10 cellular contexts compared by ENCODE assay signal in the genomic region with DNA sequence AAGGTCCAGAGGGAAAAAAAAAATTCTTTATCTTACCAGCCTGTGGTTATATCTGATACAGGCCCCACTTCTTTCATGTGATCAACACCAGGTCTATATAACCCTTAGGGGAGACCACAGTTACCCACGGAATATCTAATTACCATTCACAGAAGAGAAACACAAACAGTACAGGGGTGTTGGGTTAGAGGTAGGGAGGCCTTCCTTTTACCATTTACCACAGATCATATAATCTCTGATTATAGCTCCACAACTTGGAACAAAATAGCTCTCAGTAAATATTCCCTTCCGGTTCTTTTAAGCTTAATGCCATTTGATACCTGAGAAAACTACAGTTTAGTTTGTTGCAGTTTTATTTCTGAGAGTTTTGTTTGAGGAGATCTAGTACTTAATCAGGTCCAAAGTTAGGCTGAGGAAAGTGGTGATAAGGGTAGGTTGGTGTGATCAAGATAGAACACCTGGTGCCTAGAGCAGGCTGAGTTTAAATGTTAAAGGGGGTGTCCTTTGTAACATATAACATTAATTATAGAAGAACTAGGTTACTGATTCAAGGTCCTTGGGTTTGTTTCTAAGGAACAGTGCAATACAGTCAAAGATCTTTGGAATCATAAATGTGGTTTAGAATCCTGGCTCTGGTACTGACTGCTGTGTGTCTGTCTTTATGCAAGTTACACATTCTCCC. TPM values are rescaled to one million over a fixed set of nuclear protein-coding genes. Genes with fewer than 3 reads are reported as not detected.
DNase-seq lines count a peak whose midpoint lies in the region; ATAC-seq and TF ChIP-seq lines count a peak whose summit lies in the region.
"Had no signal": no experiment of that assay in that cellular context is flagged by ENCODE, and none has a peak within 500 bp of the region (broad histone marks: within the 10 kb centered on the region; RNA-seq: fewer than 3 reads in every experiment).

No MANE protein-coding gene starts in this region.

- WGBS in smooth muscle cell (ENCODE audit: low lambda C conversion rate): 94% methylated on average over 2 of the region's 2 CpGs

- H3K4me3 ChIP-seq in PC-3 (ENCODE audit: low read length): no peak overlapping the region
- no peak overlapping the region for H3K4me3 ChIP-seq in fibroblast of the aortic adventitia (ENCODE audit: low read depth, low read length)
- no peak overlapping the region for H3K4me3 ChIP-seq in smooth muscle cell
- H3K4me3 ChIP-seq: SJSA1 had no signal

- H3K9me3 ChIP-seq in PC-3 (ENCODE audit: low read length) (no peaks in the 10 kb centered on the region), smooth muscle cell (replicated peaks; ENCODE audit: low read depth) (no peaks in the 10 kb centered on the region)
- H3K9me3 ChIP-seq: SJSA1 had no signal

- peak; percentile 30 for DNase-seq in NCI-H748 (lab: John Stamatoyannopoulos, UW; ENCODE audit: unreplicated experiment)
- no peak for DNase-seq in NCI-H748 treated with DMSO at 0.1 percent for 48 hours (lab: John Stamatoyannopoulos, UW)
- no peak for DNase-seq in PC-3
- DNase-seq in fibroblast of the aortic adventitia (ENCODE audit: low read depth): peak; percentile 2
- DNase-seq in smooth muscle cell (lab: John Stamatoyannopoulos, UW; ENCODE audit: unreplicated experiment): no peak
- no peak for DNase-seq in GM19238 (ENCODE audit: insufficient read length, low spot score)
- no peak for DNase-seq in HEK293T (ENCODE audit: extremely low spot score)
- DNase-seq: cerebellar nuclear complex had no signal

- ATAC-seq in PC-3: peak; percentile 27
- no peak for ATAC-seq in GM18867 (IDR thresholded peaks at IDR 0.05; ENCODE audit: unreplicated experiment)

- CTCF ChIA-PET in PC-3 (lab: Charles Lee): interaction anchor here (0.6 kb wide), 1 partner anchor 192 kb away, joined by 4 read pairs; the partner anchor contains the start of gene YTHDF2
- CTCF ChIA-PET in HEK293T (lab: Yijun Ruan, JAX): interaction anchor here (1.0 to 1.9 kb wide), 2 partner anchors 46 to 104 kb away, joined by 3 to 5 read pairs; no protein-coding TSS in a partner anchor

- H3K4me2 ChIP-seq in PC-3 (ENCODE audit: low read length): no peak overlapping the region
- H3K4me2 ChIP-seq in smooth muscle cell: peak overlapping the region; percentile 67

- H3K36me3 ChIP-seq in PC-3 (ENCODE audit: low read depth, low read length): no peaks in the 10 kb centered on the region
- H3K36me3 ChIP-seq in smooth muscle cell (ENCODE audit: low read depth): no peaks in the 10 kb centered on the region
- H3K36me3 ChIP-seq: SJSA1 had no signal

- H3K27me3 ChIP-seq in PC-3 (ENCODE audit: low read length) (no peaks in the 10 kb centered on the region), smooth muscle cell (ENCODE audit: low read depth) (no peaks in the 10 kb centered on the region)
- H3K27me3 ChIP-seq: SJSA1 had no signal

- H3K79me2 ChIP-seq in PC-3 (ENCODE audit: low read length): peaks cover 41% of the 10 kb centered on the region
- peaks cover 7% of the 10 kb centered on the region for H3K79me2 ChIP-seq in smooth muscle cell (ENCODE audit: low read depth)

- H4K20me1 ChIP-seq in PC-3 (ENCODE audit: low read length) (no peaks in the 10 kb centered on the region), smooth muscle cell (ENCODE audit: low read depth) (no peaks in the 10 kb centered on the region)

- no peak overlapping the region for H3K9ac ChIP-seq in PC-3 (ENCODE audit: low read length)
- H3K9ac ChIP-seq in smooth muscle cell (ENCODE audit: low read depth): peak overlapping the region; percentile 55

- H2AFZ ChIP-seq in PC-3 (ENCODE audit: low read length) (no peak overlapping the region), smooth muscle cell (ENCODE audit: low read depth) (no peak overlapping the region)

- BruUV-seq in PC-3 (replicated peaks; lab: Mats Ljungman, UMichigan): no TSS peak

- no peaks in the 10 kb centered on the region for H3K9me2 ChIP-seq in PC-3 (replicated peaks; ENCODE audit: low read length)

- H3K27ac ChIP-seq in PC-3 (ENCODE audit: low read length) (no peak overlapping the region), smooth muscle cell (ENCODE audit: low read depth) (peak overlapping the region; percentile 64)
- H3K27ac ChIP-seq: SJSA1 had no signal

- TF ChIP-seq CTCF in PC-3 (conservative IDR thresholded peaks at IDR 0.05; ENCODE audit: low read depth, low read length): no peak
- TF ChIP-seq CTCF in fibroblast of the aortic adventitia (IDR thresholded peaks at IDR 0.05; ENCODE audit: insufficient read depth, low read length): no peak
- no peak for TF ChIP-seq CTCF in smooth muscle cell (IDR thresholded peaks at IDR 0.05; ENCODE audit: borderline replicate concordance, insufficient read depth, poor library complexity, severe bottlenecking)

- intact Hi-C loops in PC-3 (cut with micrococcal nuclease): no loop called here

- H3K4me1 ChIP-seq in PC-3 (ENCODE audit: insufficient read depth, low read length) (0 out of 2 replicates have a peak, but pooled peaks cover 3% of the 10 kb centered on the region), smooth muscle cell (ENCODE audit: low read depth) (peaks cover 25% of the 10 kb centered on the region)

- POLR2A ChIA-PET in PC-3 (lab: Charles Lee; ENCODE audit: unreplicated experiment) (no interaction called here), HEK293T (lab: Yijun Ruan, JAX) (interaction anchor here (3.5 kb wide), 1 partner anchor 14 kb away, joined by 12 read pairs; the partner anchor contains the start of gene EPB41)

- H3F3A ChIP-seq in PC-3 (ENCODE audit: low read length, unreplicated experiment) (no peaks in the 10 kb centered on the region), smooth muscle cell (ENCODE audit: low read depth) (no peaks in the 10 kb centered on the region)

TF ChIP-seq in HEK293T, 16 proteins besides CTCF, POLR2A, EP300 and RAD21:
- no peak for TF ChIP-seq NFRKB (IDR thresholded peaks at IDR 0.05)

RNA-seq across cellular contexts. Expression of gene EPB41, which starts 14.1 kb away (rescaled TPM):
- total RNA-seq in PC-3 (2014; rRNA removed): 41.5 and 44.9 TPM in 2 replicates
- 31.8 and 42.9 TPM in 2 replicates for total RNA-seq in fibroblast of the aortic adventitia (ENCODE audit: low replicate concordance)
- 20.2 and 58.0 TPM in 2 replicates for total RNA-seq in smooth muscle cell
- 4.7 and 6.2 TPM in 2 replicates for polyA plus RNA-seq in smooth muscle cell

Comparison
In these comparisons a context has a peak if more than half of its experiments do, and no peak if none do; other contexts are left out.
1. DNase-seq: peak in NCI-H748 (single experiment) and fibroblast of the aortic adventitia (single experiment); none in NCI-H748 treated with DMSO at 0.1 percent for 48 hours (single experiment), PC-3 (single experiment), smooth muscle cell (single experiment), GM19238 (single experiment) and HEK293T (single experiment).